1 cellular context compared by ENCODE assay signal in genomic region chr13:43879323-43880181, GRCh38.
TF ChIP-seq lines count a peak whose summit lies in the region.

Gene CCDC122, minus strand, starts transcription at chr13:43879740. Its CDS starts 10,364 bp downstream, at chr13:43869376.
Gene LACC1, plus strand, starts transcription at chr13:43879904. Its CDS starts 1,082 bp downstream, at chr13:43880986.

TF ChIP-seq in HepG2, 621 proteins besides CTCF, POLR2A, EP300 and RAD21 (continued from another document and continues in another):
- TF ChIP-seq TRIM24 (CRISPR knock-in tag; IDR thresholded peaks at IDR 0.05) (no peak), SNAPC5 (CRISPR knock-in tag; IDR thresholded peaks at IDR 0.05; ENCODE audit: borderline replicate concordance) (peak; percentile 84; the same call in 1 of the 2 replicates), ZNF543 (CRISPR knock-in tag; IDR thresholded peaks at IDR 0.05) (peak; percentile 62; the same call in 1 of the 2 replicates), ZKSCAN5 (CRISPR knock-in tag; IDR thresholded peaks at IDR 0.05) (no peak), MAX (IDR thresholded peaks at IDR 0.05) (peak; percentile 98), PCBP2 (optimal IDR thresholded peaks at IDR 0.05; ENCODE audit: low read depth, low read length, poor library complexity, severe bottlenecking) (no peak), ATM (IDR thresholded peaks at IDR 0.05; ENCODE audit: borderline replicate concordance) (no peak), ZNF674 (CRISPR knock-in tag; IDR thresholded peaks at IDR 0.05; ENCODE audit: low read depth) (no peak), ZNF737 (CRISPR knock-in tag; IDR thresholded peaks at IDR 0.05; ENCODE audit: borderline replicate concordance) (no peak), KLF13 (CRISPR knock-in tag; IDR thresholded peaks at IDR 0.05) (peak; percentile 72; the same call in 1 of the 2 replicates), ZGPAT (CRISPR knock-in tag; IDR thresholded peaks at IDR 0.05) (peak; percentile 80; the same call in 1 of the 2 replicates), ZBTB7B (CRISPR knock-in tag; IDR thresholded peaks at IDR 0.05) (no peak; the same call in 1 of the 2 replicates), SP2 (CRISPR knock-in tag; IDR thresholded peaks at IDR 0.05) (peak; percentile 22; the same call in 1 of the 2 replicates), GABPB1 (CRISPR knock-in tag; IDR thresholded peaks at IDR 0.05) (peak; percentile 85), PAWR (CRISPR knock-in tag; IDR thresholded peaks at IDR 0.05; ENCODE audit: borderline replicate concordance) (no peak), ARNT2 (CRISPR knock-in tag; IDR thresholded peaks at IDR 0.05; ENCODE audit: low read depth) (peak; percentile 67; the same call in 1 of the 2 replicates), SRF (IDR thresholded peaks at IDR 0.05; ENCODE audit: low read depth, low read length) (no peak), ZFYVE20 (CRISPR knock-in tag; IDR thresholded peaks at IDR 0.05; ENCODE audit: borderline replicate concordance, low read depth) (peak; percentile 97), DNMT1 (CRISPR knock-in tag; IDR thresholded peaks at IDR 0.05) (no peak), FOXO4 (CRISPR knock-in tag; conservative IDR thresholded peaks at IDR 0.05) (0 out of 2 replicates have a peak, but pooled peaks have one; percentile 89), CREB1 (IDR thresholded peaks at IDR 0.05) (no peak), CREB1 (CRISPR knock-in tag; IDR thresholded peaks at IDR 0.05) (no peak), KMT2B (CRISPR knock-in tag; IDR thresholded peaks at IDR 0.05) (peak; percentile 64; the same call in 1 of the 2 replicates), ZNF207 (IDR thresholded peaks at IDR 0.05; ENCODE audit: borderline replicate concordance) (no peak), HOXA3 (CRISPR knock-in tag; IDR thresholded peaks at IDR 0.05) (peak; percentile 38; the same call in 1 of the 2 replicates), CREM (IDR thresholded peaks at IDR 0.05) (no peak), CREM (CRISPR knock-in tag; IDR thresholded peaks at IDR 0.05) (no peak), ZNF512B (CRISPR knock-in tag; IDR thresholded peaks at IDR 0.05; ENCODE audit: borderline replicate concordance) (no peak), TCF12 (IDR thresholded peaks at IDR 0.05) (no peak), TCF12 (CRISPR knock-in tag; IDR thresholded peaks at IDR 0.05) (no peak), PBX2 (CRISPR knock-in tag; IDR thresholded peaks at IDR 0.05) (no peak), ZNF607 (CRISPR knock-in tag; IDR thresholded peaks at IDR 0.05; ENCODE audit: borderline replicate concordance) (peak; percentile 96), TMF1 (CRISPR knock-in tag; IDR thresholded peaks at IDR 0.05; ENCODE audit: low read depth) (peak; percentile 90; the same call in 1 of the 2 replicates), MIXL1 (CRISPR knock-in tag; IDR thresholded peaks at IDR 0.05) (no peak), HOXA5 (CRISPR knock-in tag; IDR thresholded peaks at IDR 0.05) (no peak), KDM1A (CRISPR knock-in tag; IDR thresholded peaks at IDR 0.05) (no peak), CEBPG (CRISPR knock-in tag; IDR thresholded peaks at IDR 0.05) (0 out of 2 replicates have a peak, but pooled peaks have one; percentile 4), ZNF430 (CRISPR knock-in tag; IDR thresholded peaks at IDR 0.05) (peak; percentile 75; the same call in 1 of the 2 replicates)
- TF ChIP-seq, protein P1, sequence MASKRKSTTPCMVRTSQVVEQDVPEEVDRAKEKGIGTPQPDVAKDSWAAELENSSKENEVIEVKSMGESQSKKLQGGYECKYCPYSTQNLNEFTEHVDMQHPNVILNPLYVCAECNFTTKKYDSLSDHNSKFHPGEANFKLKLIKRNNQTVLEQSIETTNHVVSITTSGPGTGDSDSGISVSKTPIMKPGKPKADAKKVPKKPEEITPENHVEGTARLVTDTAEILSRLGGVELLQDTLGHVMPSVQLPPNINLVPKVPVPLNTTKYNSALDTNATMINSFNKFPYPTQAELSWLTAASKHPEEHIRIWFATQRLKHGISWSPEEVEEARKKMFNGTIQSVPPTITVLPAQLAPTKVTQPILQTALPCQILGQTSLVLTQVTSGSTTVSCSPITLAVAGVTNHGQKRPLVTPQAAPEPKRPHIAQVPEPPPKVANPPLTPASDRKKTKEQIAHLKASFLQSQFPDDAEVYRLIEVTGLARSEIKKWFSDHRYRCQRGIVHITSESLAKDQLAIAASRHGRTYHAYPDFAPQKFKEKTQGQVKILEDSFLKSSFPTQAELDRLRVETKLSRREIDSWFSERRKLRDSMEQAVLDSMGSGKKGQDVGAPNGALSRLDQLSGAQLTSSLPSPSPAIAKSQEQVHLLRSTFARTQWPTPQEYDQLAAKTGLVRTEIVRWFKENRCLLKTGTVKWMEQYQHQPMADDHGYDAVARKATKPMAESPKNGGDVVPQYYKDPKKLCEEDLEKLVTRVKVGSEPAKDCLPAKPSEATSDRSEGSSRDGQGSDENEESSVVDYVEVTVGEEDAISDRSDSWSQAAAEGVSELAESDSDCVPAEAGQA (IDR thresholded peaks at IDR 0.05; ENCODE audit: low read depth) = no peak
- TF ChIP-seq, protein P1 (CRISPR knock-in tag; IDR thresholded peaks at IDR 0.05; ENCODE audit: borderline replicate concordance) = no peak
- TF ChIP-seq, protein P2, sequence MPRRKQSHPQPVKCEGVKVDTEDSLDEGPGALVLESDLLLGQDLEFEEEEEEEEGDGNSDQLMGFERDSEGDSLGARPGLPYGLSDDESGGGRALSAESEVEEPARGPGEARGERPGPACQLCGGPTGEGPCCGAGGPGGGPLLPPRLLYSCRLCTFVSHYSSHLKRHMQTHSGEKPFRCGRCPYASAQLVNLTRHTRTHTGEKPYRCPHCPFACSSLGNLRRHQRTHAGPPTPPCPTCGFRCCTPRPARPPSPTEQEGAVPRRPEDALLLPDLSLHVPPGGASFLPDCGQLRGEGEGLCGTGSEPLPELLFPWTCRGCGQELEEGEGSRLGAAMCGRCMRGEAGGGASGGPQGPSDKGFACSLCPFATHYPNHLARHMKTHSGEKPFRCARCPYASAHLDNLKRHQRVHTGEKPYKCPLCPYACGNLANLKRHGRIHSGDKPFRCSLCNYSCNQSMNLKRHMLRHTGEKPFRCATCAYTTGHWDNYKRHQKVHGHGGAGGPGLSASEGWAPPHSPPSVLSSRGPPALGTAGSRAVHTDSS (CRISPR knock-in tag; conservative IDR thresholded peaks at IDR 0.05) = no peak
- TF ChIP-seq, protein P3, sequence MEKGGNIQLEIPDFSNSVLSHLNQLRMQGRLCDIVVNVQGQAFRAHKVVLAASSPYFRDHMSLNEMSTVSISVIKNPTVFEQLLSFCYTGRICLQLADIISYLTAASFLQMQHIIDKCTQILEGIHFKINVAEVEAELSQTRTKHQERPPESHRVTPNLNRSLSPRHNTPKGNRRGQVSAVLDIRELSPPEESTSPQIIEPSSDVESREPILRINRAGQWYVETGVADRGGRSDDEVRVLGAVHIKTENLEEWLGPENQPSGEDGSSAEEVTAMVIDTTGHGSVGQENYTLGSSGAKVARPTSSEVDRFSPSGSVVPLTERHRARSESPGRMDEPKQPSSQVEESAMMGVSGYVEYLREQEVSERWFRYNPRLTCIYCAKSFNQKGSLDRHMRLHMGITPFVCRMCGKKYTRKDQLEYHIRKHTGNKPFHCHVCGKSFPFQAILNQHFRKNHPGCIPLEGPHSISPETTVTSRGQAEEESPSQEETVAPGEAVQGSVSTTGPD (CRISPR knock-in tag; IDR thresholded peaks at IDR 0.05) = no peak
- TF ChIP-seq, protein P4, sequence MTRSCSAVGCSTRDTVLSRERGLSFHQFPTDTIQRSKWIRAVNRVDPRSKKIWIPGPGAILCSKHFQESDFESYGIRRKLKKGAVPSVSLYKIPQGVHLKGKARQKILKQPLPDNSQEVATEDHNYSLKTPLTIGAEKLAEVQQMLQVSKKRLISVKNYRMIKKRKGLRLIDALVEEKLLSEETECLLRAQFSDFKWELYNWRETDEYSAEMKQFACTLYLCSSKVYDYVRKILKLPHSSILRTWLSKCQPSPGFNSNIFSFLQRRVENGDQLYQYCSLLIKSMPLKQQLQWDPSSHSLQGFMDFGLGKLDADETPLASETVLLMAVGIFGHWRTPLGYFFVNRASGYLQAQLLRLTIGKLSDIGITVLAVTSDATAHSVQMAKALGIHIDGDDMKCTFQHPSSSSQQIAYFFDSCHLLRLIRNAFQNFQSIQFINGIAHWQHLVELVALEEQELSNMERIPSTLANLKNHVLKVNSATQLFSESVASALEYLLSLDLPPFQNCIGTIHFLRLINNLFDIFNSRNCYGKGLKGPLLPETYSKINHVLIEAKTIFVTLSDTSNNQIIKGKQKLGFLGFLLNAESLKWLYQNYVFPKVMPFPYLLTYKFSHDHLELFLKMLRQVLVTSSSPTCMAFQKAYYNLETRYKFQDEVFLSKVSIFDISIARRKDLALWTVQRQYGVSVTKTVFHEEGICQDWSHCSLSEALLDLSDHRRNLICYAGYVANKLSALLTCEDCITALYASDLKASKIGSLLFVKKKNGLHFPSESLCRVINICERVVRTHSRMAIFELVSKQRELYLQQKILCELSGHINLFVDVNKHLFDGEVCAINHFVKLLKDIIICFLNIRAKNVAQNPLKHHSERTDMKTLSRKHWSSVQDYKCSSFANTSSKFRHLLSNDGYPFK (CRISPR knock-in tag; IDR thresholded peaks at IDR 0.05; ENCODE audit: borderline replicate concordance) = no peak
- TF ChIP-seq, protein P5, sequence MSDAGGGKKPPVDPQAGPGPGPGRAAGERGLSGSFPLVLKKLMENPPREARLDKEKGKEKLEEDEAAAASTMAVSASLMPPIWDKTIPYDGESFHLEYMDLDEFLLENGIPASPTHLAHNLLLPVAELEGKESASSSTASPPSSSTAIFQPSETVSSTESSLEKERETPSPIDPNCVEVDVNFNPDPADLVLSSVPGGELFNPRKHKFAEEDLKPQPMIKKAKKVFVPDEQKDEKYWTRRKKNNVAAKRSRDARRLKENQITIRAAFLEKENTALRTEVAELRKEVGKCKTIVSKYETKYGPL (CRISPR knock-in tag; IDR thresholded peaks at IDR 0.05) = peak; percentile 56; the same call in 1 of the 2 replicates
